8 cellular contexts compared by ENCODE assay signal in genomic region chr6:3752538-3753227, GRCh38. TPM values are rescaled to one million over a fixed set of nuclear protein-coding genes. Genes with fewer than 3 reads are reported as not detected.
DNase-seq lines count a peak whose midpoint lies in the region; ATAC-seq and TF ChIP-seq lines count a peak whose summit lies in the region.

No MANE protein-coding gene starts in this region.

- intact Hi-C loops in heart right ventricle (cut with DNase I) = loop anchor here in 5 of 10 donors (5.0 to 10.0 kb wide), 4 partner anchors 45 to 95 kb away; partner anchors contain the start of gene FAM50B (in 1 of the 5)
- intact Hi-C loops in Right ventricle myocardium superior (cut with DNase I) = loop anchor here (5.0 kb wide), 1 partner anchor 75 kb away; no protein-coding TSS in a partner anchor
- intact Hi-C loops in dorsolateral prefrontal cortex (cut with DNase I) = loop anchor here in 1 of 2 donors (5.0 kb wide), 1 partner anchor 40 kb away; no protein-coding TSS in a partner anchor

- in situ Hi-C loops in ACHN (cut with HindIII; ENCODE audit: low pct_ligation_motif_present, low pct_unique_long_range_greater_than_20kb, low sequenced_read_pairs) = no loop called here

- H3K4me1 ChIP-seq in heart right ventricle = peaks cover 2 to 53% (median 27%) of the 10 kb centered on the region in 9 donors
- peaks cover 7 to 21% of the 10 kb centered on the region in 2 donors for H3K4me1 ChIP-seq in muscle layer of duodenum (ENCODE audit: control insufficient read depth in 1 of 2, insufficient read depth in 2 of 2, low read length in 2 of 2)
- peaks cover 4% of the 10 kb centered on the region for H3K4me1 ChIP-seq in foreskin keratinocyte

- H3K27ac ChIP-seq in heart right ventricle (peak overlapping the region; percentile 96 to 99 (median 98)), dorsolateral prefrontal cortex (peak overlapping the region in 58 of 59 donors; percentile 22 to 98 (median 92)), muscle layer of duodenum (ENCODE audit: low read length) (peak overlapping the region; percentile 69), foreskin keratinocyte (no peak overlapping the region)

- DNase-seq in heart right ventricle = no peak
- DNase-seq in Right ventricle myocardium superior = no peak
- DNase-seq in dorsolateral prefrontal cortex = no peak
- DNase-seq in stimulated activated CD4-positive, alpha-beta T cell treated with anti-CD3 and anti-CD28 coated beads, Interleukin-1b, Interleukin-23, amount 100 ng/mL, for 48 hours = no peak
- DNase-seq in ACHN = no peak
- DNase-seq in foreskin keratinocyte = no peak
- DNase-seq in stimulated activated CD4-positive, alpha-beta T cell treated with anti-CD3 and anti-CD28 coated beads, Interleukin-4, amount 100 ng/mL, for 24 hours = no peak

- H3K36me3 ChIP-seq in heart right ventricle (no peaks in the 10 kb centered on the region), muscle layer of duodenum (ENCODE audit: control insufficient read depth in 1 of 2, insufficient read depth in 2 of 2, low read length in 2 of 2) (peaks cover 0 to 13% of the 10 kb centered on the region in 2 donors)

- 33 to 35% methylated on average over 20 to 21 of the region's 21 CpGs for WGBS in heart right ventricle, 2 donors

- TF ChIP-seq CTCF in heart right ventricle (IDR thresholded peaks at IDR 0.05) (no peak), dorsolateral prefrontal cortex (IDR thresholded peaks at IDR 0.05 in 54 of 56, conservative IDR thresholded peaks at IDR 0.05 in 2 of 56; ENCODE audit: low read depth in 1 of 56, partially characterized antibody in 56 of 56) (no peak), foreskin keratinocyte (conservative IDR thresholded peaks at IDR 0.05) (no peak)

- H3K9me3 ChIP-seq in heart right ventricle (no peaks in the 10 kb centered on the region), muscle layer of duodenum (ENCODE audit: control insufficient read depth in 1 of 2, low read length in 2 of 2) (no peaks in the 10 kb centered on the region)

- peak in 1 of 8 donors; percentile 1 for ATAC-seq in heart right ventricle
- no peak for ATAC-seq in Right ventricle myocardium superior (ENCODE audit: poor library complexity)
- no peak for ATAC-seq in foreskin keratinocyte

- H3K4me3 ChIP-seq in heart right ventricle = peak overlapping the region; percentile 66 to 97 (median 86)
- peak overlapping the region in 58 of 59 donors; percentile 47 to 80 (median 72) for H3K4me3 ChIP-seq in dorsolateral prefrontal cortex
- H3K4me3 ChIP-seq in muscle layer of duodenum (ENCODE audit: low read depth in 1 of 2, low read length in 2 of 2) = peak overlapping the region; percentile 53 to 77

- peaks cover 0 to 46% (median 0%) of the 10 kb centered on the region in 7 donors for H3K27me3 ChIP-seq in heart right ventricle
- no peaks in the 10 kb centered on the region for H3K27me3 ChIP-seq in dorsolateral prefrontal cortex
- no peaks in the 10 kb centered on the region for H3K27me3 ChIP-seq in muscle layer of duodenum (ENCODE audit: low read depth, low read length)
- H3K27me3 ChIP-seq in foreskin keratinocyte = no peaks in the 10 kb centered on the region

RNA-seq across cellular contexts. Expression of gene PXDC1, which starts 1.2 kb away (rescaled TPM):
- total RNA-seq in heart right ventricle (10 to 100 TPM; 11.3 to 39.5 (median 21.7) TPM), Right ventricle myocardium superior (24.3 TPM), dorsolateral prefrontal cortex (10 to 100 TPM in 115 of 120 experiments, 1 to 10 TPM in 5; 8.4 to 47.3 (median 17.5) TPM), foreskin keratinocyte (33.0 and 40.0 TPM in 2 replicates)
- polyA plus RNA-seq in heart right ventricle (10 to 100 TPM; 17.5 to 69.9 TPM), foreskin keratinocyte (29.4 and 34.9 TPM in 2 replicates)
